In the genomic region with DNA sequence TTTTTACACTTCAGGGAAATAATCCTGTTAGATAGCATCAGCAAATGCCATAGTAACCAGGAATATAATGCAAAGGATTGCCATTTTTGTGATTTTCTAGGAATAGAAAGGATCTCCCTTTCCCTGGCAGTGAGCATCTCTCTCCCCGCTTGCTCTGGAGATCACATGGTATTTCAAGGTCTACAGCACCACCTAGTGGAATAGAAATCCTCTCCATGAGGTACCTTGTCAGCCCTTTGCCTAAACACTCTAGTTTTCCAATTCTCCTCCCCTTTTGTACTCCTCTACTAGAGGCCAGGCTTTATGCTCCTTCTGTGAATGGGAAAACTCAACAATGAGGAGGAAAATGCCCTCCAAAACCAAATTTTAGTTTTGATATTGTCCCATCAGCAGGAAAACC, we compare ENCODE assay signal across 1 cellular context.
TF ChIP-seq lines count a peak whose summit lies in the region.

No MANE protein-coding gene starts in this region.

TF ChIP-seq in H1, 55 proteins besides CTCF, POLR2A, EP300 and RAD21:
- TF ChIP-seq SP2 (IDR thresholded peaks at IDR 0.05; ENCODE audit: low read length) (no peak), SIRT6 (IDR thresholded peaks at IDR 0.05; ENCODE audit: low read length) (no peak), TBP (IDR thresholded peaks at IDR 0.05; ENCODE audit: low read depth, low read length) (no peak), KDM4A (IDR thresholded peaks at IDR 0.05; ENCODE audit: low read depth, low read length, severe bottlenecking) (no peak), MAFK (IDR thresholded peaks at IDR 0.05; ENCODE audit: low read depth, low read length) (no peak), KDM1A (IDR thresholded peaks at IDR 0.05; ENCODE audit: borderline replicate concordance, low read length) (no peak), GTF2F1 (IDR thresholded peaks at IDR 0.05; ENCODE audit: borderline replicate concordance, low read depth, low read length) (no peak), EZH2 (IDR thresholded peaks at IDR 0.05; ENCODE audit: low read depth, low read length, severe bottlenecking) (no peak), CTBP2 (IDR thresholded peaks at IDR 0.05; ENCODE audit: borderline replicate concordance, insufficient read depth, insufficient read length, low read length) (no peak), EGR1 (IDR thresholded peaks at IDR 0.05; ENCODE audit: borderline replicate concordance, low read depth, low read length) (no peak), NRF1 (IDR thresholded peaks at IDR 0.05; ENCODE audit: low read depth, low read length) (no peak), JUND (IDR thresholded peaks at IDR 0.05; ENCODE audit: low read length) (no peak), POLR2AphosphoS5 (IDR thresholded peaks at IDR 0.05; ENCODE audit: low read depth, low read length) (no peak), CHD1 (IDR thresholded peaks at IDR 0.05; ENCODE audit: low read depth, low read length) (no peak), POU5F1 (IDR thresholded peaks at IDR 0.05; ENCODE audit: low read depth, low read length) (no peak), RXRA (IDR thresholded peaks at IDR 0.05; ENCODE audit: insufficient read depth, low read depth, low read length) (no peak), ASH2L (IDR thresholded peaks at IDR 0.05; ENCODE audit: low read length) (no peak), ATF3 (IDR thresholded peaks at IDR 0.05; ENCODE audit: insufficient read depth, low read depth, low read length) (no peak), RNF2 (IDR thresholded peaks at IDR 0.05; ENCODE audit: borderline replicate concordance, low read depth, low read length, missing control alignments, poor library complexity, severe bottlenecking) (no peak), SUZ12 (IDR thresholded peaks at IDR 0.05; ENCODE audit: low read length) (no peak)
